Comparison of ENCODE assay signal across 17 cellular contexts in the genomic region with DNA sequence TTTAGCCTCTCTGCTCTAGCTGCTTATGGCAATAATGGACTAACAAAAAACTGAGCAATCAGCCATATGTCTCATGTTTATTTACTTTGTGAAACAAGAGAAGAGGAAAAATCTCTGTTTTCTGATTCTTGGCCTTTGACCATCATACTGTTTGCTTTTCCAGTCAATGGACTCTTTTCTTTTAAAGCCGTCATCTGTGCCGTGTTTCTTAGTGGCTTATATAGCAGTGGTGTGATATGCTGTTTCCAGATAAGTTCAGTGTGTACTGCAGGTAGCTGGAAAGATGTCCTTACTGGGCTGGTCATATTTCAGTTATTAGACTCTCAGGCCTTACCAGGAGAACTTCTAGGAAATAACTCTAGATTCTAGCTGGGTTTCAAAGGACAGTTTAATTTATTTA. TPM values are rescaled to one million over a fixed set of nuclear protein-coding genes. Genes with fewer than 3 reads are reported as not detected.
A peak's percentile ranks its signal among the peaks of the same experiment; 100 is the strongest.
DNase-seq lines count a peak whose midpoint lies in the region; ATAC-seq, FAIRE-seq and TF ChIP-seq lines count a peak whose summit lies in the region.
"Had no signal": no experiment of that assay in that cellular context is flagged by ENCODE, and none has a peak within 500 bp of the region (broad histone marks: within the 10 kb centered on the region; RNA-seq: fewer than 3 reads in every experiment).

No MANE protein-coding gene starts in this region.

- H3K27me3 Mint-ChIP-seq in naive thymus-derived CD4-positive, alpha-beta T cell: no peaks in the 10 kb centered on the region
- H3K27me3 Mint-ChIP-seq: CD8-positive, alpha-beta memory T cell; dendritic cell treated with granulocyte-macrophage colony-stimulating factor and Interleukin-4, amounts not matched to agents 40 ng/mL and 50 ng/mL, for 4 days; T-cell had no signal

- peaks cover 0 to 5% (median 0%) of the 10 kb centered on the region in 7 donors for H3K4me1 Mint-ChIP-seq in naive thymus-derived CD4-positive, alpha-beta T cell
- H3K4me1 Mint-ChIP-seq: CD8-positive, alpha-beta memory T cell; T-cell had no signal

- TF ChIP-seq CTCF in body of pancreas (IDR thresholded peaks at IDR 0.05) (no peak), mucosa of descending colon (IDR thresholded peaks at IDR 0.05) (no peak)

- CTCF ChIA-PET in naive thymus-derived CD4-positive, alpha-beta T cell (lab: Charles Lee): interaction anchor here (0.7 kb wide), 1 partner anchor 42 kb away, joined by 4 read pairs; no protein-coding TSS in a partner anchor

- H3K4me3 ChIP-seq in body of pancreas (no peak overlapping the region), mucosa of descending colon (no peak overlapping the region)
- H3K4me3 ChIP-seq in naive thymus-derived CD4-positive, alpha-beta T cell (ENCODE audit: low read length): no peak overlapping the region
- H3K4me3 ChIP-seq: lung had no signal

- H3K4me3 Mint-ChIP-seq in naive thymus-derived CD4-positive, alpha-beta T cell: no peak overlapping the region
- H3K4me3 Mint-ChIP-seq: CD8-positive, alpha-beta memory T cell; dendritic cell treated with granulocyte-macrophage colony-stimulating factor and Interleukin-4, amounts not matched to agents 40 ng/mL and 50 ng/mL, for 4 days; T-cell had no signal

- H3K27ac ChIP-seq in body of pancreas: no peak overlapping the region
- H3K27ac ChIP-seq in naive thymus-derived CD4-positive, alpha-beta T cell (ENCODE audit: low read depth, low read length): no peak overlapping the region
- H3K27ac ChIP-seq: parathyroid adenoma had no signal

- peaks cover 16 to 75% (median 51%) of the 10 kb centered on the region in 5 donors for H3K36me3 Mint-ChIP-seq in naive thymus-derived CD4-positive, alpha-beta T cell

- no peaks in the 10 kb centered on the region for H3K27me3 ChIP-seq in body of pancreas
- H3K27me3 ChIP-seq in naive thymus-derived CD4-positive, alpha-beta T cell (ENCODE audit: control insufficient read depth in 2 of 2, insufficient read depth in 2 of 2, low read length in 2 of 2): no peaks in the 10 kb centered on the region

- peak; percentile 78 for ATAC-seq in body of pancreas
- peak; percentile 92 for ATAC-seq in mucosa of descending colon
- no peak for ATAC-seq in HG03025 (IDR thresholded peaks at IDR 0.05; ENCODE audit: low FRiP score, unreplicated experiment)
- no peak for ATAC-seq in naive thymus-derived CD4-positive, alpha-beta T cell
- ATAC-seq: T-cell had no signal

- FAIRE-seq in GM12892 (lab: Jason Lieb, UNC): peak; percentile 58

- DNase-seq in GM12892 (ENCODE audit: insufficient read length): no peak
- peak; percentile 46 for DNase-seq in NCI-H2081 treated with DMSO at 0.1 percent for 48 hours (lab: John Stamatoyannopoulos, UW)
- peak in 1 of 4 donors; percentile 36 for DNase-seq in body of pancreas
- DNase-seq in mucosa of descending colon: peak in 1 of 3 donors; percentile 31
- no peak for DNase-seq in naive thymus-derived CD4-positive, alpha-beta T cell
- no peak for DNase-seq in cardiac septum (ENCODE audit: low spot score)
- DNase-seq in NK-92 treated with Interleukin-12 subunit alpha and Interleukin-12 subunit beta, amount 100 ng/mL, for 24 hours (lab: John Stamatoyannopoulos, UW): no peak
- DNase-seq: activated naive CD4-positive, alpha-beta T cell treated with Interleukin-2 at 50 U/mL for 16 hours; CD8-positive, alpha-beta memory T cell; GOT3; stimulated activated CD4-positive, alpha-beta T cell treated with anti-CD3 and anti-CD28 coated beads, Interleukin-1b, Interleukin-23, amount 100 ng/mL, for 48 hours; stimulated activated naive CD4-positive, alpha-beta T cell; T-cell had no signal

- POLR2A ChIA-PET in naive thymus-derived CD4-positive, alpha-beta T cell (lab: Charles Lee): interaction anchor here (0.6 kb wide), 1 partner anchor 121 kb away, joined by 4 read pairs; no protein-coding TSS in a partner anchor

- H3K36me3 ChIP-seq in body of pancreas (replicated peaks in 1 of 2; ENCODE audit: insufficient read depth in 1 of 2, low read depth in 2 of 2): no peaks in the 10 kb centered on the region
- H3K36me3 ChIP-seq in mucosa of descending colon (ENCODE audit: low read depth): no peaks in the 10 kb centered on the region
- peaks cover 0 to 28% (median 0%) of the 10 kb centered on the region in 3 experiments for H3K36me3 ChIP-seq in naive thymus-derived CD4-positive, alpha-beta T cell (ENCODE audit: control insufficient read depth in 2 of 3, insufficient read depth in 3 of 3, low read length in 3 of 3)

- intact Hi-C loops in body of pancreas (cut with DNase I): no loop called here
- intact Hi-C loops in mucosa of descending colon (cut with DNase I, micrococcal nuclease): no loop called here
- intact Hi-C loops in naive thymus-derived CD4-positive, alpha-beta T cell (cut with micrococcal nuclease): no loop called here
- intact Hi-C loops in cardiac septum (cut with DNase I): no loop called here

- WGBS in body of pancreas, 2 donors: 15% methylated on average over 2 of the region's 2 CpGs

- H3K9me3 ChIP-seq in body of pancreas (no peaks in the 10 kb centered on the region), mucosa of descending colon (no peaks in the 10 kb centered on the region)
- no peaks in the 10 kb centered on the region for H3K9me3 ChIP-seq in naive thymus-derived CD4-positive, alpha-beta T cell (ENCODE audit: control insufficient read depth in 2 of 3, low read length in 3 of 3)

- H3K9me3 Mint-ChIP-seq in naive thymus-derived CD4-positive, alpha-beta T cell: peaks cover 0 to 11% (median 4%) of the 10 kb centered on the region in 11 donors
- H3K9me3 Mint-ChIP-seq: dendritic cell treated with granulocyte-macrophage colony-stimulating factor and Interleukin-4, amounts not matched to agents 40 ng/mL and 50 ng/mL, for 4 days had no signal

- peaks cover 34% of the 10 kb centered on the region for H3K4me1 ChIP-seq in body of pancreas
- peaks cover 21% of the 10 kb centered on the region for H3K4me1 ChIP-seq in mucosa of descending colon (ENCODE audit: low read depth)
- H3K4me1 ChIP-seq in naive thymus-derived CD4-positive, alpha-beta T cell (ENCODE audit: control insufficient read depth in 2 of 2, insufficient read depth in 2 of 2, low read length in 2 of 2): no peaks in the 10 kb centered on the region
- H3K4me1 ChIP-seq: parathyroid adenoma had no signal

- TF ChIP-seq POLR2A in GM12892 (IDR thresholded peaks at IDR 0.05; ENCODE audit: low read depth, low read length) (no peak), body of pancreas (IDR thresholded peaks at IDR 0.05) (peak in 2 of 3 donors; percentile 16 to 36)

- H3K27ac Mint-ChIP-seq in naive thymus-derived CD4-positive, alpha-beta T cell: no peak overlapping the region
- H3K27ac Mint-ChIP-seq: dendritic cell treated with granulocyte-macrophage colony-stimulating factor and Interleukin-4, amounts not matched to agents 40 ng/mL and 50 ng/mL, for 4 days; T-cell had no signal

RNA-seq across cellular contexts. Expression of a gene that starts 33.6 kb away (rescaled TPM):
- polyA plus RNA-seq in GM12892 (2012; ENCODE audit: missing spikeins): 0.04 TPM
- 1 to 10 TPM in 1 of 2 donors, under 1 TPM in 1; under 0.01 to 5.9 TPM for total RNA-seq in body of pancreas
- total RNA-seq in mucosa of descending colon: under 1 TPM; 0.20 to 0.82 (median 0.39) TPM
- total RNA-seq in naive thymus-derived CD4-positive, alpha-beta T cell: under 1 TPM; 0.29 to 0.75 (median 0.65) TPM
- under 1 TPM; 0.38 to 0.47 TPM for polyA plus RNA-seq in naive thymus-derived CD4-positive, alpha-beta T cell
- 1.2 TPM for total RNA-seq in cardiac septum
- polyA plus RNA-seq: CD8-positive, alpha-beta memory T cell had no signal

RNA-seq across cellular contexts. Expression of a gene that starts 43.6 kb away (rescaled TPM):
- 6.8 TPM for polyA plus RNA-seq in GM12892 (2012; ENCODE audit: missing spikeins)
- total RNA-seq in body of pancreas: 10 to 100 TPM in 1 of 2 donors, 1 to 10 TPM in 1; 5.9 to 14.8 TPM
- total RNA-seq in mucosa of descending colon: 10 to 100 TPM; 11.7 to 36.5 (median 12.8) TPM
- total RNA-seq in naive thymus-derived CD4-positive, alpha-beta T cell: 10 to 100 TPM; 14.7 to 30.0 (median 22.2) TPM
- polyA plus RNA-seq in naive thymus-derived CD4-positive, alpha-beta T cell: 1 to 10 TPM; 3.2 to 4.0 TPM
- 32.9 TPM for total RNA-seq in cardiac septum

Comparison
In these comparisons a context has a peak if more than half of its experiments do, and no peak if none do; other contexts are left out.
1. ATAC-seq: peak in body of pancreas (single experiment) and mucosa of descending colon (single experiment); none in HG03025 (single experiment) and naive thymus-derived CD4-positive, alpha-beta T cell (single experiment).